In the genomic region with DNA sequence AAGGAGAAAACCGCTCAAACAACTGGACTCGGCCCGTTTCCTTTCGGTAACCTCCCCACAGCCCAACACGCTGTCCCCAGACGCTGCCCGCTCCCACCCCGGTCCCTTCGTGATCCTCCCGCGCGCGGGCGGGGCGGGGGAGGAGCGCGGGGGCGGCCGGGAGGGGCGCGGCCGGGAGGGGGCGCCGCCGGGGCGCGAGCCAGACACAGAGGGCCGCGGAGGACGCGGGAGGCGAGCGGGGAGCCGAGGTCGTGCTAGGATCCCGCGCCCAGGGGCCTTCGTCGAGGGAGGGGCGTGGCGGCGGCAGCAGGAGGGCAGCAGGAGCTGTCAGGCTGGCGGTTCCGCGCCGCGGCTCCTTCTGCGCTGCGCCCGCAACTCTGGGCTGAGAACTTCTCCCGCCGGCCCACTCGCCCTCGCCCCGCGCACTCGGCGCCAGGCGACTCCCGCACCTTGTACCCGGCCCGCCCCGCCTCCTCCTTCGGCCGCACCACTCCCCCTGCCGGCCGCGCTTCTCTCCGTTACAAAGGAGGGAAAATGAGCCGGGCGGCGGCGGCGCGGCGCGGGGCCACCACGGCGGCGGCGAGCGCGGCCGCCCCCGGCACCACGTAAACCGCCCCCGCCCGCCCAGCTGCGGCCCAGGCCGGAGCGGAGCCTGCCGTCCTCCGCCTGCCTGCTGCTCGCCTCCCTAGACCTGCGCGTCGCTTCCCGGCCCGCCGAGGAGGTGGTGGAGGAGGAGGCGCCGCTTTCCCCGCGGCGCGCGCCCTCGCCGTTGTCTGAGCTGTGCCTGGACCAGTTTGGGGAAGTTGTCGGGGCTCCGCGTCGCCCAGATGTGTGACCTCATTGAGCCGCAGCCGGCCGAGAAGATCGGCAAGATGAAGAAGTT, we compare ENCODE assay signal across 2 cellular contexts.
TF ChIP-seq lines count a peak whose summit lies in the region.

A gene (plus strand): TSS at position 521 of the 883 bp plus-strand sequence. CDS start 307 bp downstream, at position 828.

TF ChIP-seq in WTC11, 78 proteins besides CTCF, POLR2A, EP300 and RAD21:
- TF ChIP-seq, protein P1, sequence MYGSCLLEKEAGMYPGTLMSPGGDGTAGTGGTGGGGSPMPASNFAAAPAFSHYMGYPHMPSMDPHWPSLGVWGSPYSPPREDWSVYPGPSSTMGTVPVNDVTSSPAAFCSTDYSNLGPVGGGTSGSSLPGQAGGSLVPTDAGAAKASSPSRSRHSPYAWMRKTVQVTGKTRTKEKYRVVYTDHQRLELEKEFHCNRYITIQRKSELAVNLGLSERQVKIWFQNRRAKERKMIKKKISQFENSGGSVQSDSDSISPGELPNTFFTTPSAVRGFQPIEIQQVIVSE (CRISPR knock-in tag; IDR thresholded peaks at IDR 0.05; ENCODE audit: borderline replicate concordance): no peak
- no peak for TF ChIP-seq CREB1 (CRISPR knock-in tag; IDR thresholded peaks at IDR 0.05)
- peak; percentile 71; the same call in 1 of the 2 replicates for TF ChIP-seq KAT7 (CRISPR knock-in tag; IDR thresholded peaks at IDR 0.05; ENCODE audit: borderline replicate concordance)
- TF ChIP-seq ZNF232 (CRISPR knock-in tag; IDR thresholded peaks at IDR 0.05): no peak
- TF ChIP-seq, protein P2, sequence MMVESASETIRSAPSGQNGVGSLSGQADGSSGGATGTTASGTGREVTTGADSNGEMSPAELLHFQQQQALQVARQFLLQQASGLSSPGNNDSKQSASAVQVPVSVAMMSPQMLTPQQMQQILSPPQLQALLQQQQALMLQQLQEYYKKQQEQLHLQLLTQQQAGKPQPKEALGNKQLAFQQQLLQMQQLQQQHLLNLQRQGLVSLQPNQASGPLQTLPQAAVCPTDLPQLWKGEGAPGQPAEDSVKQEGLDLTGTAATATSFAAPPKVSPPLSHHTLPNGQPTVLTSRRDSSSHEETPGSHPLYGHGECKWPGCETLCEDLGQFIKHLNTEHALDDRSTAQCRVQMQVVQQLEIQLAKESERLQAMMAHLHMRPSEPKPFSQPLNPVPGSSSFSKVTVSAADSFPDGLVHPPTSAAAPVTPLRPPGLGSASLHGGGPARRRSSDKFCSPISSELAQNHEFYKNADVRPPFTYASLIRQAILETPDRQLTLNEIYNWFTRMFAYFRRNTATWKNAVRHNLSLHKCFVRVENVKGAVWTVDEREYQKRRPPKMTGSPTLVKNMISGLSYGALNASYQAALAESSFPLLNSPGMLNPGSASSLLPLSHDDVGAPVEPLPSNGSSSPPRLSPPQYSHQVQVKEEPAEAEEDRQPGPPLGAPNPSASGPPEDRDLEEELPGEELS (CRISPR knock-in tag; IDR thresholded peaks at IDR 0.05): peak; percentile 61
- TF ChIP-seq, protein P3, sequence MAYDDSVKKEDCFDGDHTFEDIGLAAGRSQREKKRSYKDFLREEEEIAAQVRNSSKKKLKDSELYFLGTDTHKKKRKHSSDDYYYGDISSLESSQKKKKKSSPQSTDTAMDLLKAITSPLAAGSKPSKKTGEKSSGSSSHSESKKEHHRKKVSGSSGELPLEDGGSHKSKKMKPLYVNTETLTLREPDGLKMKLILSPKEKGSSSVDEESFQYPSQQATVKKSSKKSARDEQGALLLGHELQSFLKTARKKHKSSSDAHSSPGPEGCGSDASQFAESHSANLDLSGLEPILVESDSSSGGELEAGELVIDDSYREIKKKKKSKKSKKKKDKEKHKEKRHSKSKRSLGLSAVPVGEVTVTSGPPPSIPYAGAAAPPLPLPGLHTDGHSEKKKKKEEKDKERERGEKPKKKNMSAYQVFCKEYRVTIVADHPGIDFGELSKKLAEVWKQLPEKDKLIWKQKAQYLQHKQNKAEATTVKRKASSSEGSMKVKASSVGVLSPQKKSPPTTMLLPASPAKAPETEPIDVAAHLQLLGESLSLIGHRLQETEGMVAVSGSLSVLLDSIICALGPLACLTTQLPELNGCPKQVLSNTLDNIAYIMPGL (CRISPR knock-in tag; IDR thresholded peaks at IDR 0.05): peak; percentile 92
- TF ChIP-seq, protein P4, sequence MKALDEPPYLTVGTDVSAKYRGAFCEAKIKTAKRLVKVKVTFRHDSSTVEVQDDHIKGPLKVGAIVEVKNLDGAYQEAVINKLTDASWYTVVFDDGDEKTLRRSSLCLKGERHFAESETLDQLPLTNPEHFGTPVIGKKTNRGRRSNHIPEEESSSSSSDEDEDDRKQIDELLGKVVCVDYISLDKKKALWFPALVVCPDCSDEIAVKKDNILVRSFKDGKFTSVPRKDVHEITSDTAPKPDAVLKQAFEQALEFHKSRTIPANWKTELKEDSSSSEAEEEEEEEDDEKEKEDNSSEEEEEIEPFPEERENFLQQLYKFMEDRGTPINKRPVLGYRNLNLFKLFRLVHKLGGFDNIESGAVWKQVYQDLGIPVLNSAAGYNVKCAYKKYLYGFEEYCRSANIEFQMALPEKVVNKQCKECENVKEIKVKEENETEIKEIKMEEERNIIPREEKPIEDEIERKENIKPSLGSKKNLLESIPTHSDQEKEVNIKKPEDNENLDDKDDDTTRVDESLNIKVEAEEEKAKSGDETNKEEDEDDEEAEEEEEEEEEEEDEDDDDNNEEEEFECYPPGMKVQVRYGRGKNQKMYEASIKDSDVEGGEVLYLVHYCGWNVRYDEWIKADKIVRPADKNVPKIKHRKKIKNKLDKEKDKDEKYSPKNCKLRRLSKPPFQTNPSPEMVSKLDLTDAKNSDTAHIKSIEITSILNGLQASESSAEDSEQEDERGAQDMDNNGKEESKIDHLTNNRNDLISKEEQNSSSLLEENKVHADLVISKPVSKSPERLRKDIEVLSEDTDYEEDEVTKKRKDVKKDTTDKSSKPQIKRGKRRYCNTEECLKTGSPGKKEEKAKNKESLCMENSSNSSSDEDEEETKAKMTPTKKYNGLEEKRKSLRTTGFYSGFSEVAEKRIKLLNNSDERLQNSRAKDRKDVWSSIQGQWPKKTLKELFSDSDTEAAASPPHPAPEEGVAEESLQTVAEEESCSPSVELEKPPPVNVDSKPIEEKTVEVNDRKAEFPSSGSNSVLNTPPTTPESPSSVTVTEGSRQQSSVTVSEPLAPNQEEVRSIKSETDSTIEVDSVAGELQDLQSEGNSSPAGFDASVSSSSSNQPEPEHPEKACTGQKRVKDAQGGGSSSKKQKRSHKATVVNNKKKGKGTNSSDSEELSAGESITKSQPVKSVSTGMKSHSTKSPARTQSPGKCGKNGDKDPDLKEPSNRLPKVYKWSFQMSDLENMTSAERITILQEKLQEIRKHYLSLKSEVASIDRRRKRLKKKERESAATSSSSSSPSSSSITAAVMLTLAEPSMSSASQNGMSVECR (CRISPR knock-in tag; IDR thresholded peaks at IDR 0.05; ENCODE audit: borderline replicate concordance): 0 out of 2 replicates have a peak, but pooled peaks have one; percentile 26
- TF ChIP-seq ZNF263 (CRISPR knock-in tag; IDR thresholded peaks at IDR 0.05; ENCODE audit: low read depth): no peak
TF ChIP-seq in WTC11: peak in this region for 4.

TF ChIP-seq in endothelial cell of umbilical vein, 7 proteins besides CTCF, POLR2A, EP300 and RAD21:
- no peak for TF ChIP-seq GATA2 (IDR thresholded peaks at IDR 0.05; ENCODE audit: insufficient read depth, insufficient read length, low read depth, low read length)
- peak; percentile 32 for TF ChIP-seq POLR2AphosphoS5 (IDR thresholded peaks at IDR 0.05; ENCODE audit: insufficient read depth, low read depth, low read length)
- no peak for TF ChIP-seq FOS (IDR thresholded peaks at IDR 0.05; ENCODE audit: borderline replicate concordance, insufficient read depth, low read length)
- no peak for TF ChIP-seq JUN (IDR thresholded peaks at IDR 0.05; ENCODE audit: borderline replicate concordance, insufficient read depth, insufficient read length, low read depth)
TF ChIP-seq in endothelial cell of umbilical vein: peak in this region for 1.
